In genomic region chr11:114169321-114169749, GRCh38 we compare ENCODE assay signal across 9 cellular contexts.
DNase-seq lines count a peak whose midpoint lies in the region; ATAC-seq and TF ChIP-seq lines count a peak whose summit lies in the region.
"Had no signal": no experiment of that assay in that cellular context is flagged by ENCODE, and none has a peak within 500 bp of the region (broad histone marks: within the 10 kb centered on the region; RNA-seq: fewer than 3 reads in every experiment).

No MANE protein-coding gene starts in this region.

- no peak for TF ChIP-seq EP300 in transverse colon (IDR thresholded peaks at IDR 0.05; ENCODE audit: low read depth)

- intact Hi-C loops in activated CD8-positive, alpha-beta T cell treated with anti-CD3 and anti-CD28 coated beads for 36 hours (cut with micrococcal nuclease), result loop anchor here (10.0 kb wide), 1 partner anchor 95 kb away; no protein-coding TSS in a partner anchor
- intact Hi-C loops in transverse colon (cut with DNase I; ENCODE audit: low total_unique reads), result no loop called here

- H3K9ac ChIP-seq in muscle layer of colon (ENCODE audit: low read length), result no peak overlapping the region

- H3K9me3 Mint-ChIP-seq in activated CD8-positive, alpha-beta T cell treated with anti-CD3 and anti-CD28 coated beads, Interleukin-2, amount 10 ng/mL, durations not matched to agents 7 days and 5 days (ENCODE audit: insufficient read depth), result no peaks in the 10 kb centered on the region
- no peaks in the 10 kb centered on the region for H3K9me3 Mint-ChIP-seq in activated CD8-positive, alpha-beta T cell treated with anti-CD3 and anti-CD28 coated beads for 36 hours

- TF ChIP-seq POLR2A in transverse colon (IDR thresholded peaks at IDR 0.05), result no peak

- H3K36me3 Mint-ChIP-seq in activated CD8-positive, alpha-beta T cell treated with anti-CD3 and anti-CD28 coated beads, Interleukin-2, amount 10 ng/mL, durations not matched to agents 7 days and 5 days (ENCODE audit: low read depth), result peaks cover 9% of the 10 kb centered on the region
- no peaks in the 10 kb centered on the region for H3K36me3 Mint-ChIP-seq in activated CD8-positive, alpha-beta T cell treated with anti-CD3 and anti-CD28 coated beads for 36 hours (ENCODE audit: low read depth)

- TF ChIP-seq CTCF in activated CD8-positive, alpha-beta T cell treated with anti-CD3 and anti-CD28 coated beads for 36 hours (IDR thresholded peaks at IDR 0.05), result no peak
- no peak for TF ChIP-seq CTCF in transverse colon (IDR thresholded peaks at IDR 0.05)

- in situ Hi-C loops in transverse colon (cut with MboI; ENCODE audit: low pct_ligation_motif_present in 1 of 4, low pct_unique_long_range_greater_than_20kb in 1 of 4, low sequenced_read_pairs in 3 of 4), result no loop called here

- peaks cover 100% of the 10 kb centered on the region for H3K4me1 ChIP-seq in muscle layer of colon (ENCODE audit: insufficient read depth, low read length)
- peaks cover 95 to 100% (median 97%) of the 10 kb centered on the region in 4 donors for H3K4me1 ChIP-seq in transverse colon

- ATAC-seq in activated CD8-positive, alpha-beta T cell treated with anti-CD3 and anti-CD28 coated beads, Interleukin-2, amount 10 ng/mL, durations not matched to agents 7 days and 5 days, result no peak
- ATAC-seq in activated CD8-positive, alpha-beta T cell treated with anti-CD3 and anti-CD28 coated beads for 36 hours, result no peak
- ATAC-seq in HG03097 (IDR thresholded peaks at IDR 0.05; ENCODE audit: low FRiP score, unreplicated experiment), result no peak
- ATAC-seq: activated CD4-positive, CD25-positive, alpha-beta regulatory T cell treated with anti-CD3 and anti-CD28 coated beads, Interleukin-2, amount 50 U/mL, for 24 hours had no signal

- peaks cover 96% of the 10 kb centered on the region for H3K4me1 Mint-ChIP-seq in activated CD8-positive, alpha-beta T cell treated with anti-CD3 and anti-CD28 coated beads, Interleukin-2, amount 10 ng/mL, durations not matched to agents 7 days and 5 days (ENCODE audit: low read depth)
- peaks cover 93% of the 10 kb centered on the region for H3K4me1 Mint-ChIP-seq in activated CD8-positive, alpha-beta T cell treated with anti-CD3 and anti-CD28 coated beads for 36 hours (ENCODE audit: low read depth)

- no peak overlapping the region for H3K4me3 Mint-ChIP-seq in activated CD8-positive, alpha-beta T cell treated with anti-CD3 and anti-CD28 coated beads, Interleukin-2, amount 10 ng/mL, durations not matched to agents 7 days and 5 days
- H3K4me3 Mint-ChIP-seq in activated CD8-positive, alpha-beta T cell treated with anti-CD3 and anti-CD28 coated beads for 36 hours, result no peak overlapping the region

- no peaks in the 10 kb centered on the region for H3K27me3 Mint-ChIP-seq in activated CD8-positive, alpha-beta T cell treated with anti-CD3 and anti-CD28 coated beads, Interleukin-2, amount 10 ng/mL, durations not matched to agents 7 days and 5 days (ENCODE audit: low read depth)
- no peaks in the 10 kb centered on the region for H3K27me3 Mint-ChIP-seq in activated CD8-positive, alpha-beta T cell treated with anti-CD3 and anti-CD28 coated beads for 36 hours

- H3K36me3 ChIP-seq in muscle layer of colon (ENCODE audit: insufficient read depth, low read length) (no peaks in the 10 kb centered on the region), transverse colon (no peaks in the 10 kb centered on the region), MG63 (no peaks in the 10 kb centered on the region)

- POLR2A ChIA-PET in activated CD8-positive, alpha-beta T cell treated with anti-CD3 and anti-CD28 coated beads, Interleukin-2, amount 10 ng/mL, durations not matched to agents 7 days and 5 days (lab: Charles Lee), result interaction anchor here (1.0 to 1.1 kb wide), 2 partner anchors 9 kb away, joined by 3 to 4 read pairs; no protein-coding TSS in a partner anchor
- POLR2A ChIA-PET in activated CD8-positive, alpha-beta T cell treated with anti-CD3 and anti-CD28 coated beads for 36 hours (lab: Charles Lee), result interaction anchor here (0.6 to 1.5 kb wide), 3 partner anchors 12 to 175 kb away, joined by 4 read pairs; no protein-coding TSS in a partner anchor

- H3K27me3 ChIP-seq in muscle layer of colon (ENCODE audit: control insufficient read depth in 1 of 2, insufficient read depth in 2 of 2, low read length in 2 of 2) (no peaks in the 10 kb centered on the region), transverse colon (no peaks in the 10 kb centered on the region), MG63 (no peaks in the 10 kb centered on the region; the same call in 1 of the 2 replicates)

- DNase-seq in activated CD8-positive, alpha-beta T cell treated with anti-CD3 and anti-CD28 coated beads, Interleukin-2, amount 10 ng/mL, durations not matched to agents 7 days and 5 days, result no peak
- no peak for DNase-seq in activated CD8-positive, alpha-beta T cell treated with anti-CD3 and anti-CD28 coated beads for 36 hours
- DNase-seq in transverse colon (no peak), MG63 (no peak), GM19238 (ENCODE audit: insufficient read length, low spot score) (no peak)

- H3K4me3 ChIP-seq in muscle layer of colon (ENCODE audit: low read depth in 1 of 2, low read length in 2 of 2) (no peak overlapping the region), transverse colon (no peak overlapping the region), MG63 (no peak overlapping the region)

- H3K9me3 ChIP-seq in muscle layer of colon (ENCODE audit: low read length) (no peaks in the 10 kb centered on the region), transverse colon (no peaks in the 10 kb centered on the region), MG63 (no peaks in the 10 kb centered on the region)

- CTCF ChIA-PET in activated CD8-positive, alpha-beta T cell treated with anti-CD3 and anti-CD28 coated beads, Interleukin-2, amount 10 ng/mL, durations not matched to agents 7 days and 5 days (lab: Charles Lee), result interaction anchor here (0.9 to 9.5 kb wide), 6 partner anchors 9 to 110 kb away, joined by 3 to 89 read pairs (median 4); partner anchors contain the start of gene ZBTB16
- CTCF ChIA-PET in activated CD8-positive, alpha-beta T cell treated with anti-CD3 and anti-CD28 coated beads for 36 hours (lab: Charles Lee), result interaction anchor here (0.9 to 7.2 kb wide), 5 partner anchors 12 to 273 kb away, joined by 3 to 58 read pairs (median 3); no protein-coding TSS in a partner anchor

- peak overlapping the region; percentile 77 for H3K27ac Mint-ChIP-seq in activated CD8-positive, alpha-beta T cell treated with anti-CD3 and anti-CD28 coated beads, Interleukin-2, amount 10 ng/mL, durations not matched to agents 7 days and 5 days
- no peak overlapping the region for H3K27ac Mint-ChIP-seq in activated CD8-positive, alpha-beta T cell treated with anti-CD3 and anti-CD28 coated beads for 36 hours

- peak overlapping the region; percentile 97 for H3K27ac ChIP-seq in angular gyrus (ENCODE audit: low read depth, low read length)
- H3K27ac ChIP-seq in muscle layer of colon (ENCODE audit: low read depth, low read length), result peak overlapping the region; percentile 98
- H3K27ac ChIP-seq in transverse colon, result peak overlapping the region; percentile 94 to 96 (median 96)

- 81 to 100% methylated on average over 3 to 9 of the region's 9 CpGs for WGBS in transverse colon (ENCODE audit: low coverage in 1 of 2), 2 donors
